ENCODE assay signal across 8 cellular contexts in the genomic region with DNA sequence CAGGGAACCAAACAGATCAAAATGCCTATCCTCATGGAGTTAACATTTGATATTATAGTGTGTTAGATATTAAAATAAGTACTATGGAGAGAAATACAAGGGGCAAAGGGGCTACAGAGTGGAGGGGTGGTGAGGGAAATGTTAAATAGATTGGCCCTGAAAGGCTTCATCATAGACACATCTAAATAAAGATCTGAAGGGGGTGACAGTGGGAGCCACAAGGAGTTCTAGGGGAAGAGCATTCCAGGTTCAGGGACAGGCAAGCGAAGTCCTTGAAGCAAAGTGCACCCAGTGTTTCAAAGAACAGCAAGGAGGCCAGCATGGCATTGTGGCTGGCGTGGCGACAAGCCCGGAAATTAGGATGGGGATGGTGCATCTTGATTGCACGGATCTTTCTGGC. TPM values are rescaled to one million over a fixed set of nuclear protein-coding genes. Genes with fewer than 3 reads are reported as not detected.
DNase-seq lines count a peak whose midpoint lies in the region; ATAC-seq and TF ChIP-seq lines count a peak whose summit lies in the region.
"Not testable (repeated sequence)": the region's sequence is repeated elsewhere in the genome, so short reads cannot be mapped to it uniquely, and the experiment has no call there.

No MANE protein-coding gene starts in this region.

- CTCF ChIA-PET in CD4-positive, alpha-beta T cell (lab: Charles Lee); T-cell (lab: Charles Lee): not testable (repeated sequence)

- TF ChIP-seq CTCF in CD4-positive, alpha-beta T cell (IDR thresholded peaks at IDR 0.05); HFFc6 (IDR thresholded peaks at IDR 0.05): not testable (repeated sequence)

- POLR2A ChIA-PET in CD4-positive, alpha-beta T cell (lab: Charles Lee); T-cell (lab: Charles Lee): not testable (repeated sequence)
- POLR2A ChIA-PET in activated naive CD8-positive, alpha-beta T cell treated with anti-CD3 and anti-CD28 coated beads, Interleukin-2, amount 10 ng/mL, durations not matched to agents 7 days and 5 days (lab: Charles Lee) = interaction anchor here (0.6 kb wide), 1 partner anchor 63 kb away, joined by 3 read pairs; no protein-coding TSS in a partner anchor
- POLR2A ChIA-PET in naive thymus-derived CD8-positive, alpha-beta T cell (lab: Charles Lee) = interaction anchor here (0.6 to 2.1 kb wide), 3 partner anchors 10 to 155 kb away, joined by 4 to 9 read pairs (median 4); no protein-coding TSS in a partner anchor

- not testable (repeated sequence) for H3K9me3 Mint-ChIP-seq in CD4-positive, alpha-beta T cell; HFFc6; T-cell; activated T-cell treated with anti-CD3 and anti-CD28 coated beads, Interleukin-2, amount 50 U/mL, for 24 hours; activated naive CD8-positive, alpha-beta T cell treated with anti-CD3 and anti-CD28 coated beads, Interleukin-2, amount 10 ng/mL, durations not matched to agents 7 days and 5 days; dendritic cell treated with granulocyte-macrophage colony-stimulating factor and Interleukin-4, amounts not matched to agents 40 ng/mL and 50 ng/mL, for 4 days; naive thymus-derived CD8-positive, alpha-beta T cell; stimulated activated effector memory CD8-positive, alpha-beta T cell treated with anti-CD3 and anti-CD28 coated beads, Interleukin-12 subunit alpha, Interleukin-12 subunit beta, amount 100 ng/mL, for 72 hours

- peak overlapping the region; percentile 57 for H3K27ac Mint-ChIP-seq in CD4-positive, alpha-beta T cell
- H3K27ac Mint-ChIP-seq in HFFc6 (peak overlapping the region; percentile 18; the same call in 1 of the 2 replicates), T-cell (peak overlapping the region; percentile 60 to 75)
- peak overlapping the region; percentile 57 for H3K27ac Mint-ChIP-seq in activated T-cell treated with anti-CD3 and anti-CD28 coated beads, Interleukin-2, amount 50 U/mL, for 24 hours
- H3K27ac Mint-ChIP-seq in activated naive CD8-positive, alpha-beta T cell treated with anti-CD3 and anti-CD28 coated beads, Interleukin-2, amount 10 ng/mL, durations not matched to agents 7 days and 5 days = peak overlapping the region; percentile 22
- peak overlapping the region; percentile 26 for H3K27ac Mint-ChIP-seq in dendritic cell treated with granulocyte-macrophage colony-stimulating factor and Interleukin-4, amounts not matched to agents 40 ng/mL and 50 ng/mL, for 4 days
- H3K27ac Mint-ChIP-seq in naive thymus-derived CD8-positive, alpha-beta T cell = peak overlapping the region in 9 of 10 donors; percentile 33 to 87 (median 73)
- H3K27ac Mint-ChIP-seq in stimulated activated effector memory CD8-positive, alpha-beta T cell treated with anti-CD3 and anti-CD28 coated beads, Interleukin-12 subunit alpha, Interleukin-12 subunit beta, amount 100 ng/mL, for 72 hours = peak overlapping the region; percentile 37

- not testable (repeated sequence) for H3K9me3 ChIP-seq in CD4-positive, alpha-beta T cell (ENCODE audit: control insufficient read depth, low read length)

- not testable (repeated sequence) for DNase-seq in CD4-positive, alpha-beta T cell; HFFc6; T-cell; activated T-cell treated with anti-CD3 and anti-CD28 coated beads, Interleukin-2, amount 50 U/mL, for 24 hours; activated naive CD8-positive, alpha-beta T cell treated with anti-CD3 and anti-CD28 coated beads, Interleukin-2, amount 10 ng/mL, durations not matched to agents 7 days and 5 days; naive thymus-derived CD8-positive, alpha-beta T cell; stimulated activated effector memory CD8-positive, alpha-beta T cell treated with anti-CD3 and anti-CD28 coated beads, Interleukin-12 subunit alpha, Interleukin-12 subunit beta, amount 100 ng/mL, for 72 hours (ENCODE audit: low spot score in 2 of 2)

- H3K27me3 Mint-ChIP-seq in CD4-positive, alpha-beta T cell; HFFc6 (ENCODE audit: insufficient read depth); T-cell; activated T-cell treated with anti-CD3 and anti-CD28 coated beads, Interleukin-2, amount 50 U/mL, for 24 hours; activated naive CD8-positive, alpha-beta T cell treated with anti-CD3 and anti-CD28 coated beads, Interleukin-2, amount 10 ng/mL, durations not matched to agents 7 days and 5 days; dendritic cell treated with granulocyte-macrophage colony-stimulating factor and Interleukin-4, amounts not matched to agents 40 ng/mL and 50 ng/mL, for 4 days; naive thymus-derived CD8-positive, alpha-beta T cell: not testable (repeated sequence)

- peaks cover 21% of the 10 kb centered on the region for H3K36me3 Mint-ChIP-seq in CD4-positive, alpha-beta T cell (ENCODE audit: low read depth)
- not testable (repeated sequence) for H3K36me3 Mint-ChIP-seq in HFFc6 (ENCODE audit: low read depth); dendritic cell treated with granulocyte-macrophage colony-stimulating factor and Interleukin-4, amounts not matched to agents 40 ng/mL and 50 ng/mL, for 4 days (ENCODE audit: low read depth)
- H3K36me3 Mint-ChIP-seq in T-cell = peaks cover 29% of the 10 kb centered on the region
- H3K36me3 Mint-ChIP-seq in activated T-cell treated with anti-CD3 and anti-CD28 coated beads, Interleukin-2, amount 50 U/mL, for 24 hours (ENCODE audit: low read depth) = peaks cover 18% of the 10 kb centered on the region
- H3K36me3 Mint-ChIP-seq in activated naive CD8-positive, alpha-beta T cell treated with anti-CD3 and anti-CD28 coated beads, Interleukin-2, amount 10 ng/mL, durations not matched to agents 7 days and 5 days = peaks cover 21% of the 10 kb centered on the region
- H3K36me3 Mint-ChIP-seq in naive thymus-derived CD8-positive, alpha-beta T cell = peaks cover 0 to 16% (median 0%) of the 10 kb centered on the region in 3 donors
- peaks cover 19% of the 10 kb centered on the region for H3K36me3 Mint-ChIP-seq in stimulated activated effector memory CD8-positive, alpha-beta T cell treated with anti-CD3 and anti-CD28 coated beads, Interleukin-12 subunit alpha, Interleukin-12 subunit beta, amount 100 ng/mL, for 72 hours

- H3K27ac ChIP-seq in CD4-positive, alpha-beta T cell (ENCODE audit: low read depth, low read length) = not testable (repeated sequence)

- H3K4me3 Mint-ChIP-seq in CD4-positive, alpha-beta T cell; HFFc6; T-cell; activated T-cell treated with anti-CD3 and anti-CD28 coated beads, Interleukin-2, amount 50 U/mL, for 24 hours; activated naive CD8-positive, alpha-beta T cell treated with anti-CD3 and anti-CD28 coated beads, Interleukin-2, amount 10 ng/mL, durations not matched to agents 7 days and 5 days; dendritic cell treated with granulocyte-macrophage colony-stimulating factor and Interleukin-4, amounts not matched to agents 40 ng/mL and 50 ng/mL, for 4 days; stimulated activated effector memory CD8-positive, alpha-beta T cell treated with anti-CD3 and anti-CD28 coated beads, Interleukin-12 subunit alpha, Interleukin-12 subunit beta, amount 100 ng/mL, for 72 hours: not testable (repeated sequence)
- H3K4me3 Mint-ChIP-seq in naive thymus-derived CD8-positive, alpha-beta T cell = peak overlapping the region in 1 of 10 donors; percentile 12

- H3K4me1 Mint-ChIP-seq in CD4-positive, alpha-beta T cell (ENCODE audit: low read depth) = peaks cover 51% of the 10 kb centered on the region
- H3K4me1 Mint-ChIP-seq in HFFc6 (ENCODE audit: low read depth) (peaks cover 20% of the 10 kb centered on the region), T-cell (peaks cover 49 to 53% (median 52%) of the 10 kb centered on the region in 3 donors)
- H3K4me1 Mint-ChIP-seq in activated T-cell treated with anti-CD3 and anti-CD28 coated beads, Interleukin-2, amount 50 U/mL, for 24 hours (ENCODE audit: low read depth) = peaks cover 38% of the 10 kb centered on the region
- peaks cover 24% of the 10 kb centered on the region for H3K4me1 Mint-ChIP-seq in activated naive CD8-positive, alpha-beta T cell treated with anti-CD3 and anti-CD28 coated beads, Interleukin-2, amount 10 ng/mL, durations not matched to agents 7 days and 5 days
- H3K4me1 Mint-ChIP-seq in dendritic cell treated with granulocyte-macrophage colony-stimulating factor and Interleukin-4, amounts not matched to agents 40 ng/mL and 50 ng/mL, for 4 days (ENCODE audit: low read depth) = peaks cover 29% of the 10 kb centered on the region
- H3K4me1 Mint-ChIP-seq in naive thymus-derived CD8-positive, alpha-beta T cell = peaks cover 18 to 55% (median 51%) of the 10 kb centered on the region in 4 donors
- peaks cover 16% of the 10 kb centered on the region for H3K4me1 Mint-ChIP-seq in stimulated activated effector memory CD8-positive, alpha-beta T cell treated with anti-CD3 and anti-CD28 coated beads, Interleukin-12 subunit alpha, Interleukin-12 subunit beta, amount 100 ng/mL, for 72 hours

- H3K27me3 ChIP-seq in CD4-positive, alpha-beta T cell (ENCODE audit: control insufficient read depth, insufficient read depth, low read length) = not testable (repeated sequence)

- intact Hi-C loops in CD4-positive, alpha-beta T cell (cut with DNase I, micrococcal nuclease) = loop anchor here (5.0 kb wide), 2 partner anchors 32 to 102 kb away; no protein-coding TSS in a partner anchor
- intact Hi-C loops in dendritic cell treated with granulocyte-macrophage colony-stimulating factor and Interleukin-4, amounts not matched to agents 40 ng/mL and 50 ng/mL, for 4 days (cut with micrococcal nuclease) = not testable (repeated sequence)

- ATAC-seq in CD4-positive, alpha-beta T cell (ENCODE audit: poor library complexity); T-cell (replicated peaks in 1 of 4); activated naive CD8-positive, alpha-beta T cell treated with anti-CD3 and anti-CD28 coated beads, Interleukin-2, amount 10 ng/mL, durations not matched to agents 7 days and 5 days (ENCODE audit: low read depth); naive thymus-derived CD8-positive, alpha-beta T cell; stimulated activated effector memory CD8-positive, alpha-beta T cell treated with anti-CD3 and anti-CD28 coated beads, Interleukin-12 subunit alpha, Interleukin-12 subunit beta, amount 100 ng/mL, for 72 hours: not testable (repeated sequence)

RNA-seq across cellular contexts. Expression of gene ZNF217, which starts 11.2 kb away (rescaled TPM):
- 10 to 100 TPM; 83.5 to 87.4 TPM for total RNA-seq in CD4-positive, alpha-beta T cell
- total RNA-seq in HFFc6 (2021; fragmentation: NEBNext Ultra II Directional; extraction: Animal tissue kit (Norgen Biotek cat#: 25700)) = 10 to 100 TPM; 38.5 to 42.9 (median 40.1) TPM
- total RNA-seq in T-cell = 10 to 100 TPM; 57.6 to 92.4 (median 87.5) TPM
- 100 to 1,000 TPM; 133 to 144 TPM for total RNA-seq in activated naive CD8-positive, alpha-beta T cell treated with anti-CD3 and anti-CD28 coated beads, Interleukin-2, amount 10 ng/mL, durations not matched to agents 7 days and 5 days
- 100 to 1,000 TPM; 100 to 101 TPM for total RNA-seq in naive thymus-derived CD8-positive, alpha-beta T cell
- polyA plus RNA-seq in naive thymus-derived CD8-positive, alpha-beta T cell = 10 to 100 TPM; 21.5 to 34.2 (median 25.3) TPM

Comparison
In these comparisons a context has a peak if more than half of its experiments do, and no peak if none do; other contexts are left out.
1. H3K27ac Mint-ChIP-seq: peak in every context shown above with its lines; median percentile 73 in naive thymus-derived CD8-positive, alpha-beta T cell; 68 in T-cell; 57 in CD4-positive, alpha-beta T cell; 57 in activated T-cell treated with anti-CD3 and anti-CD28 coated beads, Interleukin-2, amount 50 U/mL, for 24 hours; 37 in stimulated activated effector memory CD8-positive, alpha-beta T cell treated with anti-CD3 and anti-CD28 coated beads, Interleukin-12 subunit alpha, Interleukin-12 subunit beta, amount 100 ng/mL, for 72 hours; 26 in dendritic cell treated with granulocyte-macrophage colony-stimulating factor and Interleukin-4, amounts not matched to agents 40 ng/mL and 50 ng/mL, for 4 days; 22 in activated naive CD8-positive, alpha-beta T cell treated with anti-CD3 and anti-CD28 coated beads, Interleukin-2, amount 10 ng/mL, durations not matched to agents 7 days and 5 days; 18 in HFFc6.